22 cellular contexts compared by ENCODE assay signal in genomic region chr9:94745806-94746540, GRCh38.
"Had no signal": no experiment of that assay in that cellular context is flagged by ENCODE, and none has a peak within 500 bp of the region (broad histone marks: within the 10 kb centered on the region; RNA-seq: fewer than 3 reads in every experiment).

No MANE protein-coding gene starts in this region.

- H3K4me1 Mint-ChIP-seq: activated T-helper 17 cell treated with anti-CD3 and anti-CD28 coated beads, Interleukin-2, amount 50 U/mL, for 72 hours; neural progenitor cell had no signal

- H3K4me3 ChIP-seq: adrenal gland, ascending aorta, breast epithelium, gastroesophageal sphincter, neural progenitor cell, spleen had no signal

- H3K27me3 ChIP-seq: adrenal gland, ascending aorta, breast epithelium, gastroesophageal sphincter, neural progenitor cell, spleen had no signal

- H3K4me2 ChIP-seq: neural progenitor cell had no signal

- H3K36me3 ChIP-seq: adrenal gland, breast epithelium had no signal

- H3K27me3 Mint-ChIP-seq: activated naive CD8-positive, alpha-beta T cell; activated T-helper 17 cell treated with anti-CD3 and anti-CD28 coated beads, Interleukin-2, amount 50 U/mL, for 72 hours; naive thymus-derived CD4-positive, alpha-beta T cell had no signal

- H3K27ac Mint-ChIP-seq: activated naive CD8-positive, alpha-beta T cell; activated T-helper 17 cell treated with anti-CD3 and anti-CD28 coated beads, Interleukin-2, amount 50 U/mL, for 72 hours; naive thymus-derived CD4-positive, alpha-beta T cell; neural progenitor cell had no signal

- H3K9ac ChIP-seq: neural progenitor cell had no signal

- DNase-seq: activated naive CD4-positive, alpha-beta T cell; activated T-cell treated with anti-CD3 and anti-CD28 coated beads, Interleukin-2, amount 50 U/mL, for 1 hour; adrenal gland; cortex of kidney; head of caudate nucleus; islet precursor cell; left cardiac atrium; mesenchymal stem cell; naive thymus-derived CD4-positive, alpha-beta T cell; posterior cingulate gyrus; retina; spleen; stimulated activated CD4-positive, alpha-beta T cell treated with anti-CD3 and anti-CD28 coated beads, Interleukin-4, amount 100 ng/mL, for 1 hour; stimulated activated naive CD8-positive, alpha-beta T cell treated with anti-CD3 and anti-CD28 coated beads, Interleukin-15, Interleukin-2, amounts not matched to agents 100 U/mL and 50 U/mL, for 24 hours; T-helper 9 cell had no signal

- H3K27ac ChIP-seq: adrenal gland, ascending aorta, breast epithelium, epithelial cell of prostate, gastroesophageal sphincter, neural progenitor cell, spleen had no signal

- H3K4me1 ChIP-seq: adrenal gland, ascending aorta, breast epithelium, gastroesophageal sphincter, neural progenitor cell had no signal

- ATAC-seq: activated T-helper 17 cell treated with anti-CD3 and anti-CD28 coated beads, Interleukin-2, amount 50 U/mL, for 72 hours; gastroesophageal sphincter; left cardiac atrium; naive thymus-derived CD4-positive, alpha-beta T cell; stimulated activated naive CD8-positive, alpha-beta T cell treated with anti-CD3 and anti-CD28 coated beads, Interleukin-15, Interleukin-2, amounts not matched to agents 100 U/mL and 50 U/mL, for 24 hours had no signal

- H2AFZ ChIP-seq: neural progenitor cell had no signal

- H3K4me3 Mint-ChIP-seq: activated naive CD8-positive, alpha-beta T cell; activated T-helper 17 cell treated with anti-CD3 and anti-CD28 coated beads, Interleukin-2, amount 50 U/mL, for 72 hours; naive thymus-derived CD4-positive, alpha-beta T cell; neural progenitor cell had no signal
